1 cellular context compared by ENCODE assay signal in genomic region chr15:52783929-52784798, GRCh38.
A peak's percentile ranks its signal among the peaks of the same experiment; 100 is the strongest.
TF ChIP-seq lines count a peak whose summit lies in the region.

No MANE protein-coding gene starts in this region.

TF ChIP-seq in WTC11, 78 proteins besides CTCF, POLR2A, EP300 and RAD21 (continued from another document):
- TF ChIP-seq ATF6 (CRISPR knock-in tag; IDR thresholded peaks at IDR 0.05), result no peak
- no peak for TF ChIP-seq JAZF1 (CRISPR knock-in tag; IDR thresholded peaks at IDR 0.05)
- no peak for TF ChIP-seq ZNF425 (CRISPR knock-in tag; conservative IDR thresholded peaks at IDR 0.05)
- peak; percentile 19; the same call in 1 of the 2 replicates for TF ChIP-seq NFE2L1 (CRISPR knock-in tag; IDR thresholded peaks at IDR 0.05)
- TF ChIP-seq FOXP1 (CRISPR knock-in tag; IDR thresholded peaks at IDR 0.05; ENCODE audit: borderline replicate concordance), result no peak
- no peak for TF ChIP-seq E2F4 (CRISPR knock-in tag; IDR thresholded peaks at IDR 0.05; ENCODE audit: borderline replicate concordance, low read depth)
- no peak for TF ChIP-seq ZNF232 (CRISPR knock-in tag; IDR thresholded peaks at IDR 0.05)
- no peak for TF ChIP-seq ATF2 (CRISPR knock-in tag; IDR thresholded peaks at IDR 0.05; ENCODE audit: borderline replicate concordance, low read depth)
- TF ChIP-seq, protein P1, sequence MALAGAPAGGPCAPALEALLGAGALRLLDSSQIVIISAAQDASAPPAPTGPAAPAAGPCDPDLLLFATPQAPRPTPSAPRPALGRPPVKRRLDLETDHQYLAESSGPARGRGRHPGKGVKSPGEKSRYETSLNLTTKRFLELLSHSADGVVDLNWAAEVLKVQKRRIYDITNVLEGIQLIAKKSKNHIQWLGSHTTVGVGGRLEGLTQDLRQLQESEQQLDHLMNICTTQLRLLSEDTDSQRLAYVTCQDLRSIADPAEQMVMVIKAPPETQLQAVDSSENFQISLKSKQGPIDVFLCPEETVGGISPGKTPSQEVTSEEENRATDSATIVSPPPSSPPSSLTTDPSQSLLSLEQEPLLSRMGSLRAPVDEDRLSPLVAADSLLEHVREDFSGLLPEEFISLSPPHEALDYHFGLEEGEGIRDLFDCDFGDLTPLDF (CRISPR knock-in tag; IDR thresholded peaks at IDR 0.05), result no peak
- no peak for TF ChIP-seq STAT6 (CRISPR knock-in tag; conservative IDR thresholded peaks at IDR 0.05; ENCODE audit: low read depth)
- TF ChIP-seq HMGXB4 (CRISPR knock-in tag; IDR thresholded peaks at IDR 0.05), result peak; percentile 50; the same call in 1 of the 2 replicates
- TF ChIP-seq ZNF138 (CRISPR knock-in tag; conservative IDR thresholded peaks at IDR 0.05), result 0 out of 2 replicates have a peak, but pooled peaks have one; percentile 23
- TF ChIP-seq NFATC4 (CRISPR knock-in tag; IDR thresholded peaks at IDR 0.05), result no peak
- TF ChIP-seq NR2C2 (CRISPR knock-in tag; IDR thresholded peaks at IDR 0.05), result no peak
- TF ChIP-seq NFYB (CRISPR knock-in tag; conservative IDR thresholded peaks at IDR 0.05; ENCODE audit: low read depth), result no peak
- no peak for TF ChIP-seq ZNF121 (CRISPR knock-in tag; IDR thresholded peaks at IDR 0.05)
- TF ChIP-seq IRF2 (CRISPR knock-in tag; IDR thresholded peaks at IDR 0.05; ENCODE audit: borderline replicate concordance, low read depth), result no peak
- 0 out of 2 replicates have a peak, but pooled peaks have one; percentile 22 for TF ChIP-seq AFF4 (CRISPR knock-in tag; IDR thresholded peaks at IDR 0.05; ENCODE audit: borderline replicate concordance)
- no peak for TF ChIP-seq RORB (CRISPR knock-in tag; IDR thresholded peaks at IDR 0.05)
- peak; percentile 46; the same call in 1 of the 2 replicates for TF ChIP-seq ZBTB21 (CRISPR knock-in tag; IDR thresholded peaks at IDR 0.05; ENCODE audit: borderline replicate concordance)
- no peak for TF ChIP-seq ELF4 (CRISPR knock-in tag; IDR thresholded peaks at IDR 0.05; ENCODE audit: low read depth)
